In genomic region chr11:112016765-112017356, GRCh38 we compare ENCODE assay signal across 10 cellular contexts. TPM values are rescaled to one million over a fixed set of nuclear protein-coding genes. Genes with fewer than 3 reads are reported as not detected.
DNase-seq lines count a peak whose midpoint lies in the region; ATAC-seq, FAIRE-seq and TF ChIP-seq lines count a peak whose summit lies in the region.
"Had no signal": no experiment of that assay in that cellular context is flagged by ENCODE, and none has a peak within 500 bp of the region (broad histone marks: within the 10 kb centered on the region; RNA-seq: fewer than 3 reads in every experiment).

No MANE protein-coding gene starts in this region.

- H3K4me2 ChIP-seq in GM12878 (ENCODE audit: control insufficient read depth, insufficient read depth): peak overlapping the region; percentile 75
- H3K4me2 ChIP-seq in osteoblast (ENCODE audit: insufficient read depth, low read length): peak overlapping the region; percentile 69

- 0% methylated on average over 1 of the region's 1 CpG for WGBS in GM12878 (ENCODE audit: insufficient coverage, insufficient replicate concordance, low lambda C conversion rate, missing lambda C conversion rate)

- H2AFZ ChIP-seq in GM12878 (ENCODE audit: control insufficient read depth, low read depth, low read length) (peak overlapping the region; percentile 78), osteoblast (ENCODE audit: low read length) (no peak overlapping the region)

- H3K27me3 Mint-ChIP-seq in natural killer cell (ENCODE audit: low read depth in 2 of 2): peaks cover 6 to 7% of the 10 kb centered on the region in 2 donors

- H3K36me3 ChIP-seq in GM12878 (ENCODE audit: control insufficient read depth in 2 of 2, insufficient read depth in 2 of 2, low read length in 1 of 2): no peaks in the 10 kb centered on the region
- H3K36me3 ChIP-seq in osteoblast (ENCODE audit: insufficient read depth, low read length): peaks cover 18% of the 10 kb centered on the region
- H3K36me3 ChIP-seq in vagina: peaks cover 0 to 23% of the 10 kb centered on the region in 2 donors

- no peaks in the 10 kb centered on the region for H3K4me1 Mint-ChIP-seq in natural killer cell
- H3K4me1 Mint-ChIP-seq: nephron had no signal

- no peak for TF ChIP-seq RAD21 in GM12878 (IDR thresholded peaks at IDR 0.05; ENCODE audit: insufficient read depth, low read depth, low read length)

- intact Hi-C loops in GM12878 (cut with micrococcal nuclease; ENCODE audit: unreplicated experiment): loop anchor here (10.0 kb wide), 1 partner anchor 158 kb away; the partner anchor contains the start of gene BCO2
- intact Hi-C loops in natural killer cell (cut with micrococcal nuclease): no loop called here
- intact Hi-C loops in vagina (cut with DNase I): no loop called here

- H3K27ac ChIP-seq in GM12878 (ENCODE audit: control insufficient read depth, insufficient read depth) (peak overlapping the region; percentile 51), osteoblast (ENCODE audit: low read depth, low read length) (peak overlapping the region; percentile 82), vagina (no peak overlapping the region)

- H3K9ac ChIP-seq in GM12878 (ENCODE audit: control insufficient read depth, insufficient read depth, low read length): no peak overlapping the region

- H3K9me3 ChIP-seq in GM12878 (replicated peaks; ENCODE audit: control insufficient read depth, insufficient read depth, low read length) (no peaks in the 10 kb centered on the region), osteoblast (ENCODE audit: low read depth, low read length) (no peaks in the 10 kb centered on the region), vagina (no peaks in the 10 kb centered on the region)

- H3K4me1 ChIP-seq in GM12878 (ENCODE audit: control insufficient read depth, insufficient read depth, low read length) (peaks cover 12% of the 10 kb centered on the region), osteoblast (ENCODE audit: insufficient read depth, low read length) (peaks cover 24% of the 10 kb centered on the region), vagina (peaks cover 8% of the 10 kb centered on the region)

- SMC1A ChIA-PET in GM12878 (lab: Charles Lee; ENCODE audit: uncharacterized antibody, unreplicated experiment): interaction anchor here (0.8 to 2.0 kb wide), 12 partner anchors 8 to 183 kb away, joined by 3 to 7 read pairs (median 4); partner anchors contain the start of gene DLAT

- H4K20me1 ChIP-seq in GM12878 (ENCODE audit: control insufficient read depth, insufficient read depth) (no peaks in the 10 kb centered on the region), osteoblast (ENCODE audit: insufficient read depth, low read length) (peaks cover 6% of the 10 kb centered on the region)

- ATAC-seq in GM18868 (IDR thresholded peaks at IDR 0.05; ENCODE audit: unreplicated experiment) (peak; percentile 33), HG02981 (IDR thresholded peaks at IDR 0.05; ENCODE audit: unreplicated experiment) (peak; percentile 48), GM12878 (peak; percentile 70), natural killer cell (no peak)

- H3K36me3 Mint-ChIP-seq in natural killer cell: no peaks in the 10 kb centered on the region

- H3K27ac Mint-ChIP-seq in natural killer cell: no peak overlapping the region
- H3K27ac Mint-ChIP-seq: activated T-helper 1 cell treated with anti-CD3 and anti-CD28 coated beads, Interleukin-12 subunit alpha, Interleukin-12 subunit beta, Interleukin-2, Interleukin-4 antibody, amounts not matched to agents 30 ng/mL and 10 ng/mL and 1 ng/mL, durations not matched to agents 14 hours and 24 hours and 36 hours; nephron had no signal

- RAD21 ChIA-PET in GM12878 (lab: Charles Lee; ENCODE audit: unreplicated experiment): interaction anchor here (0.5 to 1.3 kb wide), 4 partner anchors 9 to 263 kb away, joined by 3 to 5 read pairs (median 4); no protein-coding TSS in a partner anchor

- CTCF ChIA-PET in GM12878 (lab: Yijun Ruan, JAX): interaction anchor here (0.6 to 1.8 kb wide), 5 partner anchors 13 to 864 kb away, joined by 3 to 7 read pairs (median 3); no protein-coding TSS in a partner anchor

- no peaks in the 10 kb centered on the region for H3K79me2 ChIP-seq in GM12878 (ENCODE audit: control insufficient read depth, insufficient read depth, low read length)
- H3K79me2 ChIP-seq in osteoblast (ENCODE audit: insufficient read depth, low read length): no peaks in the 10 kb centered on the region

- DNase-seq in GM12878 (ENCODE audit: low read depth, low spot score) (no peak), osteoblast (ENCODE audit: insufficient read length, low spot score, missing footprints) (peak; percentile 86), KG1 (lab: John Stamatoyannopoulos, UW) (no peak), natural killer cell (no peak), vagina (ENCODE audit: extremely low spot score in 2 of 2) (no peak)
- DNase-seq in activated CD4-positive, alpha-beta T cell treated with anti-CD3 and anti-CD28 coated beads, Interleukin-2, amount 50 U/mL, for 1 hour: no peak

- in situ Hi-C loops in GM12878 (cut with MboI): no loop called here

- H3K4me3 Mint-ChIP-seq in natural killer cell: no peak overlapping the region
- H3K4me3 Mint-ChIP-seq: activated T-helper 1 cell treated with anti-CD3 and anti-CD28 coated beads, Interleukin-12 subunit alpha, Interleukin-12 subunit beta, Interleukin-2, Interleukin-4 antibody, amounts not matched to agents 30 ng/mL and 10 ng/mL and 1 ng/mL, durations not matched to agents 14 hours and 24 hours and 36 hours; nephron had no signal

- TF ChIP-seq CTCF in GM12878 (IDR thresholded peaks at IDR 0.05 in 2 of 3, conservative IDR thresholded peaks at IDR 0.05 in 1 of 3; ENCODE audit: control insufficient read depth in 2 of 3, extremely low read depth in 1 of 3, insufficient read depth in 1 of 3, low read depth in 3 of 3, low read length in 3 of 3) (no peak), osteoblast (IDR thresholded peaks at IDR 0.05; ENCODE audit: extremely low read depth, low read depth, low read length) (no peak), natural killer cell (IDR thresholded peaks at IDR 0.05) (no peak), vagina (IDR thresholded peaks at IDR 0.05) (no peak)

- no peak for FAIRE-seq in GM12878 (lab: Jason Lieb, UNC)

- H3K27me3 ChIP-seq in GM12878 (replicated peaks in 1 of 2; ENCODE audit: control insufficient read depth in 2 of 2, insufficient read depth in 2 of 2, low read length in 1 of 2) (no peaks in the 10 kb centered on the region), osteoblast (ENCODE audit: insufficient read depth, low read length) (no peaks in the 10 kb centered on the region), vagina (no peaks in the 10 kb centered on the region)

- no peak for TF ChIP-seq EP300 in GM12878 (IDR thresholded peaks at IDR 0.05; ENCODE audit: borderline replicate concordance in 1 of 2, control insufficient read depth in 1 of 2, low read depth in 2 of 2, low read length in 2 of 2)

- TF ChIP-seq POLR2A in GM12878 (IDR thresholded peaks at IDR 0.05; ENCODE audit: low read depth, low read length) (no peak), vagina (IDR thresholded peaks at IDR 0.05) (no peak)

- POLR2A ChIA-PET in GM12878 (lab: Charles Lee): interaction anchor here (0.5 to 0.8 kb wide), 4 partner anchors 12 to 258 kb away, joined by 3 to 5 read pairs (median 3); no protein-coding TSS in a partner anchor

- H3K4me3 ChIP-seq in GM12878 (peak overlapping the region; percentile 64), osteoblast (ENCODE audit: insufficient read depth, low read length) (peak overlapping the region; percentile 22), vagina (no peak overlapping the region)

- H3K9me3 Mint-ChIP-seq in natural killer cell: no peaks in the 10 kb centered on the region
- H3K9me3 Mint-ChIP-seq: activated T-helper 1 cell treated with anti-CD3 and anti-CD28 coated beads, Interleukin-12 subunit alpha, Interleukin-12 subunit beta, Interleukin-2, Interleukin-4 antibody, amounts not matched to agents 30 ng/mL and 10 ng/mL and 1 ng/mL, durations not matched to agents 14 hours and 24 hours and 36 hours; nephron had no signal

- no TSS peak for BruUV-seq in GM12878 (replicated peaks; lab: Mats Ljungman, UMichigan)

RNA-seq across cellular contexts. Expression of gene DLAT, which starts 8.3 kb away (rescaled TPM):
- 18.7 and 19.4 TPM in 2 replicates for total RNA-seq in GM12878 (2013; cell fraction: nucleolus; rRNA removed)
- 51.2 and 54.1 TPM in 2 replicates for total RNA-seq in GM12878 (2014; rRNA removed)
- 44.3 and 45.6 TPM in 2 replicates for total RNA-seq in GM12878 (2014; rRNA removed; fragmentation: Illumina TruSeq; extraction: Trizol)
- total RNA-seq in GM12878 (2021): 38.2 and 38.8 TPM in 2 replicates
- 12.1 TPM for polyA plus RNA-seq in GM12878 (2011; ENCODE audit: low read depth)
- 42.0 and 43.8 TPM in 2 replicates for polyA plus RNA-seq in GM12878 (2011; rRNA removed)
- polyA plus RNA-seq in GM12878 (2011; cell fraction: cytosol; rRNA removed): 25.3 and 27.1 TPM in 2 replicates
- polyA plus RNA-seq in GM12878 (2011; cell fraction: nucleus; rRNA removed): 13.5 and 14.4 TPM in 2 replicates
- 19.7 and 19.8 TPM in 2 replicates for polyA plus RNA-seq in GM12878 (2012)
- 55.2 and 67.2 TPM in 2 replicates for polyA plus RNA-seq in GM12878 (2014; fragmentation: Illumina TruSeq; extraction: Trizol)
- 10 to 100 TPM; 16.5 to 21.4 TPM for polyA plus RNA-seq in GM12878 (2014; fragmentation: Nextera tagmentation; extraction: Ambion mirVana)
- polyA plus RNA-seq in GM12878 (2014; rRNA removed): 27.9 and 36.0 TPM in 2 replicates
- 10 to 100 TPM; 71.3 to 79.9 TPM for polyA plus RNA-seq in GM12878 (2016; fragmentation: Nextera tagmentation; extraction: Ambion mirVana)
- polyA minus RNA-seq in GM12878 (2011; rRNA and poly(A)+ RNA removed): 29.6 and 33.5 TPM in 2 replicates
- polyA minus RNA-seq in GM12878 (2011; cell fraction: cytosol; rRNA and poly(A)+ RNA removed): 20.6 and 21.0 TPM in 2 replicates
- polyA minus RNA-seq in GM12878 (2011; cell fraction: nucleus; rRNA and poly(A)+ RNA removed): 8.2 and 15.6 TPM in 2 replicates
- 35.7 and 36.6 TPM in 2 replicates for total RNA-seq in osteoblast
- 10 to 100 TPM; 12.6 to 16.2 (median 15.5) TPM for total RNA-seq in natural killer cell
- total RNA-seq in vagina: 19.4 TPM

RNA-seq across cellular contexts. Expression of gene PIH1D2, which starts 57.0 kb away (rescaled TPM):
- 0.69 and 2.1 TPM in 2 replicates for total RNA-seq in GM12878 (2013; cell fraction: nucleolus; rRNA removed)
- 0.73 and 1.2 TPM in 2 replicates for total RNA-seq in GM12878 (2014; rRNA removed)
- total RNA-seq in GM12878 (2014; rRNA removed; fragmentation: Illumina TruSeq; extraction: Trizol): 0.92 and 1.9 TPM in 2 replicates
- total RNA-seq in GM12878 (2021): 0.51 and 0.58 TPM in 2 replicates
- polyA plus RNA-seq in GM12878 (2011; ENCODE audit: low read depth): 1.0 TPM
- 0.60 and 0.85 TPM in 2 replicates for polyA plus RNA-seq in GM12878 (2011; rRNA removed)
- 0.19 and 0.23 TPM in 2 replicates for polyA plus RNA-seq in GM12878 (2011; cell fraction: cytosol; rRNA removed)
- 0.47 and 0.66 TPM in 2 replicates for polyA plus RNA-seq in GM12878 (2011; cell fraction: nucleus; rRNA removed)
- polyA plus RNA-seq in GM12878 (2012): 0.72 and 0.80 TPM in 2 replicates
- 0.90 and 1.4 TPM in 2 replicates for polyA plus RNA-seq in GM12878 (2014; fragmentation: Illumina TruSeq; extraction: Trizol)
- 1 to 10 TPM; 1.7 to 3.0 TPM for polyA plus RNA-seq in GM12878 (2014; fragmentation: Nextera tagmentation; extraction: Ambion mirVana)
- polyA plus RNA-seq in GM12878 (2014; rRNA removed): 0.32 and 0.73 TPM in 2 replicates
- 1 to 10 TPM; 2.2 TPM for polyA plus RNA-seq in GM12878 (2016; fragmentation: Nextera tagmentation; extraction: Ambion mirVana)
- 0.37 TPM in 1 of 2 replicates, not detected in the other for polyA minus RNA-seq in GM12878 (2011; rRNA and poly(A)+ RNA removed)
- not detected in 2 replicates for polyA minus RNA-seq in GM12878 (2011; cell fraction: cytosol; rRNA and poly(A)+ RNA removed)
- polyA minus RNA-seq in GM12878 (2011; cell fraction: nucleus; rRNA and poly(A)+ RNA removed): 0.24 and 0.67 TPM in 2 replicates
- total RNA-seq in osteoblast: 2.7 and 2.9 TPM in 2 replicates
- total RNA-seq in natural killer cell: not detected
- total RNA-seq in vagina: 1.5 TPM

RNA-seq across cellular contexts. Expression of gene NKAPD1, which starts 57.2 kb away (rescaled TPM):
- 30.5 and 33.5 TPM in 2 replicates for total RNA-seq in GM12878 (2013; cell fraction: nucleolus; rRNA removed)
- total RNA-seq in GM12878 (2014; rRNA removed) (16.3 and 20.6 TPM in 2 replicates), GM12878 (2014; rRNA removed; fragmentation: Illumina TruSeq; extraction: Trizol) (38.7 TPM in 2 replicates), GM12878 (2021) (18.1 and 19.2 TPM in 2 replicates), osteoblast (33.9 and 37.6 TPM in 2 replicates), natural killer cell (10 to 100 TPM; 12.6 to 14.9 (median 13.3) TPM), vagina (11.8 TPM)
- polyA plus RNA-seq in GM12878 (2011; ENCODE audit: low read depth): 23.0 TPM
- polyA plus RNA-seq in GM12878 (2011; rRNA removed) (22.3 and 37.5 TPM in 2 replicates), GM12878 (2014; fragmentation: Illumina TruSeq; extraction: Trizol) (43.3 and 53.9 TPM in 2 replicates), GM12878 (2014; fragmentation: Nextera tagmentation; extraction: Ambion mirVana) (10 to 100 TPM in 1 of 2 experiments, 1 to 10 TPM in 1; 9.6 to 11.5 TPM), GM12878 (2014; rRNA removed) (14.7 and 17.6 TPM in 2 replicates), GM12878 (2016; fragmentation: Nextera tagmentation; extraction: Ambion mirVana) (10 to 100 TPM; 19.2 to 21.5 TPM)
- 8.9 and 9.2 TPM in 2 replicates for polyA plus RNA-seq in GM12878 (2011; cell fraction: cytosol; rRNA removed)
- 14.9 and 15.0 TPM in 2 replicates for polyA plus RNA-seq in GM12878 (2011; cell fraction: nucleus; rRNA removed)
- polyA plus RNA-seq in GM12878 (2012): 17.5 and 21.9 TPM in 2 replicates
- polyA minus RNA-seq in GM12878 (2011; rRNA and poly(A)+ RNA removed): 19.4 and 20.2 TPM in 2 replicates
- 9.8 and 12.3 TPM in 2 replicates for polyA minus RNA-seq in GM12878 (2011; cell fraction: cytosol; rRNA and poly(A)+ RNA removed)
- polyA minus RNA-seq in GM12878 (2011; cell fraction: nucleus; rRNA and poly(A)+ RNA removed): 10.4 and 14.6 TPM in 2 replicates

Comparison
In these comparisons a context has a peak if more than half of its experiments do, and no peak if none do; other contexts are left out.
1. ATAC-seq: peak in GM18868 (single experiment), HG02981 (single experiment) and GM12878 (single experiment); none in natural killer cell (0 of 3).
2. H3K4me3 ChIP-seq: peak in GM12878 (single experiment) and osteoblast (single experiment); none in vagina (0 of 2).